Comparison of ENCODE assay signal across 13 cellular contexts in genomic region chr2:39996653-39997080, GRCh38.
DNase-seq lines count a peak whose midpoint lies in the region; ATAC-seq, FAIRE-seq and TF ChIP-seq lines count a peak whose summit lies in the region.
"Had no signal": no experiment of that assay in that cellular context is flagged by ENCODE, and none has a peak within 500 bp of the region (broad histone marks: within the 10 kb centered on the region; RNA-seq: fewer than 3 reads in every experiment).

No MANE protein-coding gene starts in this region.

- H3K79me2 ChIP-seq in endothelial cell of umbilical vein (ENCODE audit: control insufficient read depth, insufficient read depth, low read length) (no peaks in the 10 kb centered on the region), smooth muscle cell (ENCODE audit: low read depth) (no peaks in the 10 kb centered on the region)

- FAIRE-seq in RCC 7860 (lab: Jason Lieb, UNC), result peak; percentile 29
- peak; percentile 53 for FAIRE-seq in endothelial cell of umbilical vein (lab: Jason Lieb, UNC)

- BruUV-seq in endothelial cell of umbilical vein (replicated peaks; lab: Mats Ljungman, UMichigan), result no TSS peak

- dilution Hi-C loops in endothelial cell of umbilical vein (cut with MboI; ENCODE audit: extremely low pct_ligation_motif_present, low sequenced_read_pairs), result no loop called here

- H2AFZ ChIP-seq in endothelial cell of umbilical vein (ENCODE audit: low read depth, low read length) (no peak overlapping the region), smooth muscle cell (ENCODE audit: low read depth) (no peak overlapping the region)

- no peaks in the 10 kb centered on the region for H3F3A ChIP-seq in smooth muscle cell (ENCODE audit: low read depth)

- no peak for TF ChIP-seq POLR2A in endothelial cell of umbilical vein (IDR thresholded peaks at IDR 0.05; ENCODE audit: low read depth, low read length)

- H3K4me1 Mint-ChIP-seq in activated T-cell treated with anti-CD3 and anti-CD28 coated beads, Interleukin-2, amount 50 U/mL, for 24 hours (ENCODE audit: low read depth), result peaks cover 21% of the 10 kb centered on the region
- H3K4me1 Mint-ChIP-seq in CD8-positive, alpha-beta T cell (ENCODE audit: low read depth), result no peaks in the 10 kb centered on the region
- H3K4me1 Mint-ChIP-seq: activated B cell treated with CpG ODN at 0.5 μM for 24 hours had no signal

- H3K27ac ChIP-seq in endothelial cell of umbilical vein (ENCODE audit: insufficient read depth, low read depth, low read length) (no peak overlapping the region), smooth muscle cell (ENCODE audit: low read depth) (peak overlapping the region; percentile 78), dorsolateral prefrontal cortex (no peak overlapping the region)
- no peak overlapping the region for H3K27ac ChIP-seq in CD8-positive, alpha-beta T cell (ENCODE audit: low read depth, low read length)
- H3K27ac ChIP-seq: esophagus squamous epithelium, left lung had no signal

- H3K4me1 ChIP-seq in endothelial cell of umbilical vein (ENCODE audit: control insufficient read depth, extremely low read depth, insufficient read depth, low read length) (peaks cover 5% of the 10 kb centered on the region), smooth muscle cell (ENCODE audit: low read depth) (no peaks in the 10 kb centered on the region)
- no peaks in the 10 kb centered on the region for H3K4me1 ChIP-seq in CD8-positive, alpha-beta T cell (ENCODE audit: insufficient read depth, low read length)
- H3K4me1 ChIP-seq: esophagus squamous epithelium, left lung had no signal

- intact Hi-C loops in endothelial cell of umbilical vein (cut with micrococcal nuclease), result no loop called here
- intact Hi-C loops in head of caudate nucleus (cut with DNase I), result no loop called here
- intact Hi-C loops in CD8-positive, alpha-beta T cell (cut with DNase I, micrococcal nuclease), result no loop called here
- intact Hi-C loops in dorsolateral prefrontal cortex (cut with DNase I), result no loop called here

- CTCF ChIA-PET in endothelial cell of umbilical vein (lab: Charles Lee), result no interaction called here
- CTCF ChIA-PET in CD8-positive, alpha-beta T cell (lab: Charles Lee), result no interaction called here

- no peaks in the 10 kb centered on the region for H3K27me3 Mint-ChIP-seq in activated T-cell treated with anti-CD3 and anti-CD28 coated beads, Interleukin-2, amount 50 U/mL, for 24 hours
- no peaks in the 10 kb centered on the region for H3K27me3 Mint-ChIP-seq in CD8-positive, alpha-beta T cell (ENCODE audit: low read depth)
- H3K27me3 Mint-ChIP-seq: activated B cell treated with CpG ODN at 0.5 μM for 24 hours had no signal

- no peak for DNase-seq in activated T-cell treated with anti-CD3 and anti-CD28 coated beads, Interleukin-2, amount 50 U/mL, for 24 hours
- DNase-seq in activated T-cell treated with anti-CD3 and anti-CD28 coated beads for 4 hours (no peak), RCC 7860 (ENCODE audit: low spot score) (peak; percentile 73), endothelial cell of umbilical vein (ENCODE audit: low read depth, low spot score) (peak; percentile 77), smooth muscle cell (lab: John Stamatoyannopoulos, UW; ENCODE audit: unreplicated experiment) (no peak), head of caudate nucleus (no peak), dorsolateral prefrontal cortex (no peak)
- DNase-seq in CD8-positive, alpha-beta T cell, result no peak
- DNase-seq: activated B cell treated with CpG ODN at 0.5 μM for 24 hours, aorta, esophagus squamous epithelium, left lung had no signal

- H3K27me3 ChIP-seq in endothelial cell of umbilical vein (ENCODE audit: control insufficient read depth in 2 of 2, insufficient read depth in 2 of 2, low read length in 2 of 2) (no peaks in the 10 kb centered on the region), smooth muscle cell (ENCODE audit: low read depth) (no peaks in the 10 kb centered on the region), dorsolateral prefrontal cortex (peaks cover 0 to 3% (median 0%) of the 10 kb centered on the region in 45 donors)
- H3K27me3 ChIP-seq in CD8-positive, alpha-beta T cell (ENCODE audit: insufficient read depth, low read length), result no peaks in the 10 kb centered on the region
- H3K27me3 ChIP-seq: esophagus squamous epithelium, left lung had no signal

- H3K4me3 Mint-ChIP-seq in activated T-cell treated with anti-CD3 and anti-CD28 coated beads, Interleukin-2, amount 50 U/mL, for 24 hours, result no peak overlapping the region
- H3K4me3 Mint-ChIP-seq in CD8-positive, alpha-beta T cell, result no peak overlapping the region
- H3K4me3 Mint-ChIP-seq: activated B cell treated with CpG ODN at 0.5 μM for 24 hours had no signal

- no peak for TF ChIP-seq CTCF in endothelial cell of umbilical vein (IDR thresholded peaks at IDR 0.05; ENCODE audit: extremely low read depth in 1 of 2, insufficient read depth in 1 of 2, low read depth in 1 of 2, low read length in 2 of 2)
- TF ChIP-seq CTCF in smooth muscle cell (IDR thresholded peaks at IDR 0.05; ENCODE audit: borderline replicate concordance, insufficient read depth, poor library complexity, severe bottlenecking), result no peak
- no peak for TF ChIP-seq CTCF in CD8-positive, alpha-beta T cell (IDR thresholded peaks at IDR 0.05)
- TF ChIP-seq CTCF in dorsolateral prefrontal cortex (IDR thresholded peaks at IDR 0.05 in 54 of 56, conservative IDR thresholded peaks at IDR 0.05 in 2 of 56; ENCODE audit: low read depth in 1 of 56, partially characterized antibody in 56 of 56), result no peak

- H4K20me1 ChIP-seq in endothelial cell of umbilical vein (replicated peaks; ENCODE audit: control insufficient read depth, extremely low read depth, insufficient read depth, low read length) (no peaks in the 10 kb centered on the region), smooth muscle cell (ENCODE audit: low read depth) (no peaks in the 10 kb centered on the region)

- no peak overlapping the region for H3K9ac ChIP-seq in endothelial cell of umbilical vein (replicated peaks; ENCODE audit: extremely low read depth, insufficient read depth, low read length)
- H3K9ac ChIP-seq in smooth muscle cell (ENCODE audit: low read depth), result no peak overlapping the region

- H3K27ac Mint-ChIP-seq in activated T-cell treated with anti-CD3 and anti-CD28 coated beads, Interleukin-2, amount 50 U/mL, for 24 hours, result peak overlapping the region; percentile 78
- H3K27ac Mint-ChIP-seq in CD8-positive, alpha-beta T cell, result no peak overlapping the region
- H3K27ac Mint-ChIP-seq: activated B cell treated with CpG ODN at 0.5 μM for 24 hours had no signal

- POLR2A ChIA-PET in endothelial cell of umbilical vein (lab: Charles Lee), result no interaction called here
- POLR2A ChIA-PET in CD8-positive, alpha-beta T cell (lab: Charles Lee), result no interaction called here

- H3K4me3 ChIP-seq in endothelial cell of umbilical vein (replicated peaks in 1 of 3; ENCODE audit: insufficient read depth in 1 of 3, low read depth in 1 of 3, low read length in 3 of 3), result no peak overlapping the region
- no peak overlapping the region for H3K4me3 ChIP-seq in smooth muscle cell
- H3K4me3 ChIP-seq in CD8-positive, alpha-beta T cell (ENCODE audit: low read depth, low read length), result no peak overlapping the region
- H3K4me3 ChIP-seq in dorsolateral prefrontal cortex, result no peak overlapping the region
- H3K4me3 ChIP-seq: esophagus squamous epithelium, left lung had no signal

- no peak for ATAC-seq in CD8-positive, alpha-beta T cell
- ATAC-seq: left lung, Panc1 had no signal

- H3K9me1 ChIP-seq in endothelial cell of umbilical vein (replicated peaks; ENCODE audit: control insufficient read depth, extremely low read depth, insufficient read depth, low read length), result no peaks in the 10 kb centered on the region

- H3K4me2 ChIP-seq in endothelial cell of umbilical vein (ENCODE audit: insufficient read depth, low read length) (no peak overlapping the region), smooth muscle cell (no peak overlapping the region)

- no peaks in the 10 kb centered on the region for H3K36me3 ChIP-seq in endothelial cell of umbilical vein (ENCODE audit: control insufficient read depth in 2 of 2, extremely low read depth in 1 of 2, insufficient read depth in 2 of 2, low read length in 2 of 2)
- H3K36me3 ChIP-seq in smooth muscle cell (ENCODE audit: low read depth), result no peaks in the 10 kb centered on the region
- no peaks in the 10 kb centered on the region for H3K36me3 ChIP-seq in CD8-positive, alpha-beta T cell (ENCODE audit: insufficient read depth, low read length)
- H3K36me3 ChIP-seq: esophagus squamous epithelium, left lung had no signal

- H3K36me3 Mint-ChIP-seq in activated T-cell treated with anti-CD3 and anti-CD28 coated beads, Interleukin-2, amount 50 U/mL, for 24 hours (ENCODE audit: low read depth), result no peaks in the 10 kb centered on the region
- no peaks in the 10 kb centered on the region for H3K36me3 Mint-ChIP-seq in CD8-positive, alpha-beta T cell

- WGBS in smooth muscle cell (ENCODE audit: low lambda C conversion rate), result 78% methylated on average over 1 of the region's 1 CpG

- H3K9me3 ChIP-seq in endothelial cell of umbilical vein (replicated peaks; ENCODE audit: control insufficient read depth, insufficient read depth, low read length) (no peaks in the 10 kb centered on the region), smooth muscle cell (replicated peaks; ENCODE audit: low read depth) (no peaks in the 10 kb centered on the region)
- H3K9me3 ChIP-seq in CD8-positive, alpha-beta T cell (ENCODE audit: low read length), result no peaks in the 10 kb centered on the region
- H3K9me3 ChIP-seq: esophagus squamous epithelium, left lung had no signal

- peaks cover 2% of the 10 kb centered on the region for H3K9me3 Mint-ChIP-seq in activated T-cell treated with anti-CD3 and anti-CD28 coated beads, Interleukin-2, amount 50 U/mL, for 24 hours
- no peaks in the 10 kb centered on the region for H3K9me3 Mint-ChIP-seq in CD8-positive, alpha-beta T cell
- H3K9me3 Mint-ChIP-seq: activated B cell treated with CpG ODN at 0.5 μM for 24 hours had no signal

TF ChIP-seq in endothelial cell of umbilical vein, 7 proteins besides CTCF, POLR2A, EP300 and RAD21:
- TF ChIP-seq JUN (IDR thresholded peaks at IDR 0.05; ENCODE audit: borderline replicate concordance, insufficient read depth, insufficient read length, low read depth) (peak; percentile 60), EZH2 (IDR thresholded peaks at IDR 0.05; ENCODE audit: borderline replicate concordance, low read depth, low read length, severe bottlenecking) (no peak), POLR2AphosphoS5 (IDR thresholded peaks at IDR 0.05; ENCODE audit: insufficient read depth, low read depth, low read length) (no peak), GATA2 (IDR thresholded peaks at IDR 0.05; ENCODE audit: insufficient read depth, insufficient read length, low read depth, low read length) (peak; percentile 90), FOS (IDR thresholded peaks at IDR 0.05; ENCODE audit: borderline replicate concordance, insufficient read depth, low read length) (peak; percentile 88)

Comparison
In these comparisons a context has a peak if more than half of its experiments do, and no peak if none do; other contexts are left out.
1. DNase-seq: peak in RCC 7860 (single experiment) and endothelial cell of umbilical vein (single experiment); none in activated T-cell treated with anti-CD3 and anti-CD28 coated beads, Interleukin-2, amount 50 U/mL, for 24 hours (single experiment), activated T-cell treated with anti-CD3 and anti-CD28 coated beads for 4 hours (single experiment), smooth muscle cell (single experiment), head of caudate nucleus (0 of 42), CD8-positive, alpha-beta T cell (0 of 7) and dorsolateral prefrontal cortex (0 of 10).